11 cellular contexts compared by ENCODE assay signal in genomic region chr16:3036726-3037315, GRCh38.
DNase-seq lines count a peak whose midpoint lies in the region; ATAC-seq and TF ChIP-seq lines count a peak whose summit lies in the region.
"Had no signal": no experiment of that assay in that cellular context is flagged by ENCODE, and none has a peak within 500 bp of the region (broad histone marks: within the 10 kb centered on the region; RNA-seq: fewer than 3 reads in every experiment).

Gene BICDL2 (minus strand): TSS chr16:3036944. CDS start chr16:3035496, 1,448 bp downstream.

- ATAC-seq in GM19452 (IDR thresholded peaks at IDR 0.05; ENCODE audit: unreplicated experiment) (no peak), GM18505 (IDR thresholded peaks at IDR 0.05; ENCODE audit: unreplicated experiment) (no peak)

- H3K27ac ChIP-seq in skin epidermis: peak within 1 kb of the TSS; percentile 22 to 84 (median 72)

- H3K4me3 ChIP-seq in iPS-11a (ENCODE audit: low read depth, low read length) (peak within 1 kb of the TSS; percentile 58), skin epidermis (peak within 1 kb of the TSS; percentile 20 to 43 (median 29))

- TF ChIP-seq POLR2A in GM18505 (IDR thresholded peaks at IDR 0.05; ENCODE audit: borderline replicate concordance, extremely low read depth, insufficient read depth, insufficient read length): no peak

- DNase-seq in NCI-H510A treated with DMSO at 0.1 percent for 48 hours (lab: John Stamatoyannopoulos, UW): peak; percentile 35
- no peak for DNase-seq in NCI-H510A (lab: John Stamatoyannopoulos, UW)
- peak; percentile 66 for DNase-seq in NCI-H69 (lab: John Stamatoyannopoulos, UW)
- DNase-seq in DMS114 treated with DMSO at 0.1 percent for 48 hours (lab: John Stamatoyannopoulos, UW; ENCODE audit: unreplicated experiment): no peak
- DNase-seq: glutamatergic neuron, NCI-H1092 treated with DMSO at 0.1 percent for 48 hours, SIG-M5 had no signal

Comparison
In these comparisons a context has a peak if more than half of its experiments do, and no peak if none do; other contexts are left out.
1. DNase-seq: peak in NCI-H510A treated with DMSO at 0.1 percent for 48 hours (single experiment) and NCI-H69 (single experiment); none in NCI-H510A (single experiment) and DMS114 treated with DMSO at 0.1 percent for 48 hours (single experiment).